Comparison of ENCODE assay signal across 18 cellular contexts in genomic region chr6:41699063-41699462, GRCh38. TPM values are rescaled to one million over a fixed set of nuclear protein-coding genes. Genes with fewer than 3 reads are reported as not detected.
DNase-seq lines count a peak whose midpoint lies in the region; ATAC-seq, FAIRE-seq and TF ChIP-seq lines count a peak whose summit lies in the region.
"Had no signal": no experiment of that assay in that cellular context is flagged by ENCODE, and none has a peak within 500 bp of the region (broad histone marks: within the 10 kb centered on the region; RNA-seq: fewer than 3 reads in every experiment).

No MANE protein-coding gene starts in this region.

- in situ Hi-C loops in GM12878 (cut with MboI): no loop called here

- no peak overlapping the region for H3K27ac ChIP-seq in GM12878 (ENCODE audit: control insufficient read depth, insufficient read depth)
- H3K27ac ChIP-seq in tibial artery: no peak overlapping the region
- H3K27ac ChIP-seq in foreskin keratinocyte: no peak overlapping the region
- H3K27ac ChIP-seq: ovary, transverse colon had no signal

- H3K27me3 Mint-ChIP-seq in HFFc6 (ENCODE audit: insufficient read depth) (peaks cover 3% of the 10 kb centered on the region), memory B cell (no peaks in the 10 kb centered on the region)
- H3K27me3 Mint-ChIP-seq: activated CD4-positive, alpha-beta T cell treated with anti-CD3 and anti-CD28 coated beads for 36 hours; activated T-cell treated with anti-CD3 and anti-CD28 coated beads, Interleukin-2, amount 50 U/mL, for 24 hours had no signal

- no peaks in the 10 kb centered on the region; the same call in 1 of the 2 replicates for H4K20me1 ChIP-seq in GM12878 (ENCODE audit: control insufficient read depth, insufficient read depth)

- intact Hi-C loops in GM12878 (cut with micrococcal nuclease; ENCODE audit: unreplicated experiment): loop anchor here (5.0 kb wide), 1 partner anchor 33 kb away; no protein-coding TSS in a partner anchor
- intact Hi-C loops in tibial artery (cut with DNase I; ENCODE audit: low total_unique reads): no loop called here

- no peak overlapping the region for H3K9ac ChIP-seq in GM12878 (ENCODE audit: control insufficient read depth, insufficient read depth, low read length)

- CTCF ChIA-PET in GM12878 (lab: Yijun Ruan, JAX): interaction anchor here (1.6 to 2.1 kb wide), 2 partner anchors 10 to 35 kb away, joined by 5 to 6 read pairs; no protein-coding TSS in a partner anchor

- H3K9me3 ChIP-seq in GM12878 (replicated peaks; ENCODE audit: control insufficient read depth, insufficient read depth, low read length): no peaks in the 10 kb centered on the region
- no peaks in the 10 kb centered on the region for H3K9me3 ChIP-seq in tibial artery
- H3K9me3 ChIP-seq: adrenal gland, MG63, ovary, transverse colon had no signal

- H3K36me3 ChIP-seq in GM12878 (ENCODE audit: control insufficient read depth in 2 of 2, insufficient read depth in 2 of 2, low read length in 1 of 2) (peaks cover 19 to 29% of the 10 kb centered on the region in 2 experiments), tibial artery (peaks cover 0 to 6% (median 5%) of the 10 kb centered on the region in 3 donors)
- H3K36me3 ChIP-seq: adrenal gland, MG63, ovary, transverse colon had no signal

- WGBS in GM12878 (ENCODE audit: insufficient coverage, insufficient replicate concordance, low lambda C conversion rate, missing lambda C conversion rate): 43% methylated on average over 2 of the region's 2 CpGs

- SMC1A ChIA-PET in GM12878 (lab: Charles Lee; ENCODE audit: uncharacterized antibody, unreplicated experiment): interaction anchor here (1.2 to 2.5 kb wide), 2 partner anchors 18 to 29 kb away, joined by 3 to 7 read pairs; no protein-coding TSS in a partner anchor

- H3K4me3 ChIP-seq in GM12878 (no peak overlapping the region), tibial artery (no peak overlapping the region)
- H3K4me3 ChIP-seq: adrenal gland, lung, MG63, ovary, transverse colon had no signal

- H3K27me3 ChIP-seq in GM12878 (replicated peaks in 1 of 2; ENCODE audit: control insufficient read depth in 2 of 2, insufficient read depth in 2 of 2, low read length in 1 of 2) (no peaks in the 10 kb centered on the region), tibial artery (no peaks in the 10 kb centered on the region), foreskin keratinocyte (no peaks in the 10 kb centered on the region)
- H3K27me3 ChIP-seq: adrenal gland, MG63, ovary, transverse colon had no signal

- no peak; the same call in 1 of the 2 replicates for TF ChIP-seq POLR2A in GM12878 (IDR thresholded peaks at IDR 0.05; ENCODE audit: low read depth, low read length)

- no peak overlapping the region for H2AFZ ChIP-seq in GM12878 (ENCODE audit: control insufficient read depth, low read depth, low read length)

- H3K4me2 ChIP-seq in GM12878 (ENCODE audit: control insufficient read depth, insufficient read depth): peak overlapping the region; percentile 13; the same call in 1 of the 2 replicates

- DNase-seq in HFFc6 (no peak), GM12878 (ENCODE audit: low read depth, low spot score) (no peak), memory B cell (ENCODE audit: low spot score in 2 of 2) (no peak), tibial artery (no peak), foreskin keratinocyte (no peak), NCI-H524 (lab: John Stamatoyannopoulos, UW) (no peak)
- no peak for DNase-seq in stimulated activated effector memory CD8-positive, alpha-beta T cell treated with anti-CD3 and anti-CD28 coated beads, Interleukin-12 subunit alpha, Interleukin-12 subunit beta, amount 100 ng/mL, for 72 hours (ENCODE audit: low spot score in 2 of 2)
- DNase-seq: activated CD4-positive, alpha-beta T cell treated with anti-CD3 and anti-CD28 coated beads for 36 hours; activated T-cell treated with anti-CD3 and anti-CD28 coated beads, Interleukin-2, amount 50 U/mL, for 24 hours; adrenal gland; cortex of kidney; MG63; NCI-H2081; ovary; stimulated activated CD4-positive, alpha-beta T cell treated with anti-CD3 and anti-CD28 coated beads, Interleukin-15, amount 100 ng/mL, for 24 hours; transverse colon had no signal

- TF ChIP-seq CTCF in HFFc6 (IDR thresholded peaks at IDR 0.05) (no peak), GM12878 (IDR thresholded peaks at IDR 0.05 in 2 of 3, conservative IDR thresholded peaks at IDR 0.05 in 1 of 3; ENCODE audit: control insufficient read depth in 2 of 3, extremely low read depth in 1 of 3, insufficient read depth in 1 of 3, low read depth in 3 of 3, low read length in 3 of 3) (0 out of 6 replicates have a peak, but pooled peaks of 1 of the 3 experiments have one; percentile 4), tibial artery (IDR thresholded peaks at IDR 0.05) (no peak), foreskin keratinocyte (conservative IDR thresholded peaks at IDR 0.05) (no peak)

- RAD21 ChIA-PET in GM12878 (lab: Charles Lee; ENCODE audit: unreplicated experiment): no interaction called here

- peak overlapping the region; percentile 79 for H3K4me3 Mint-ChIP-seq in HFFc6
- H3K4me3 Mint-ChIP-seq in memory B cell: no peak overlapping the region
- H3K4me3 Mint-ChIP-seq in stimulated activated effector memory CD8-positive, alpha-beta T cell treated with anti-CD3 and anti-CD28 coated beads, Interleukin-12 subunit alpha, Interleukin-12 subunit beta, amount 100 ng/mL, for 72 hours: no peak overlapping the region
- H3K4me3 Mint-ChIP-seq: activated CD4-positive, alpha-beta T cell treated with anti-CD3 and anti-CD28 coated beads for 36 hours; activated T-cell treated with anti-CD3 and anti-CD28 coated beads, Interleukin-2, amount 50 U/mL, for 24 hours; T-helper 2 cell treated with Interferon-gamma antibody and Interleukin-4, amounts not matched to agents 5 μg/mL and 100 μg/mL, for 36 hours had no signal

- peaks cover 85% of the 10 kb centered on the region for H3K79me2 ChIP-seq in GM12878 (ENCODE audit: control insufficient read depth, insufficient read depth, low read length)

- H3K9me3 Mint-ChIP-seq in HFFc6 (no peaks in the 10 kb centered on the region), memory B cell (no peaks in the 10 kb centered on the region)
- H3K9me3 Mint-ChIP-seq in stimulated activated effector memory CD8-positive, alpha-beta T cell treated with anti-CD3 and anti-CD28 coated beads, Interleukin-12 subunit alpha, Interleukin-12 subunit beta, amount 100 ng/mL, for 72 hours: no peaks in the 10 kb centered on the region
- H3K9me3 Mint-ChIP-seq: activated T-cell treated with anti-CD3 and anti-CD28 coated beads, Interleukin-2, amount 50 U/mL, for 24 hours; T-helper 2 cell treated with Interferon-gamma antibody and Interleukin-4, amounts not matched to agents 5 μg/mL and 100 μg/mL, for 36 hours had no signal

- 0 out of 2 replicates have a peak, but pooled peaks cover 5% of the 10 kb centered on the region for H3K36me3 Mint-ChIP-seq in HFFc6 (ENCODE audit: low read depth)
- H3K36me3 Mint-ChIP-seq in memory B cell: peaks cover 19% of the 10 kb centered on the region
- no peaks in the 10 kb centered on the region for H3K36me3 Mint-ChIP-seq in stimulated activated effector memory CD8-positive, alpha-beta T cell treated with anti-CD3 and anti-CD28 coated beads, Interleukin-12 subunit alpha, Interleukin-12 subunit beta, amount 100 ng/mL, for 72 hours

- no peak for FAIRE-seq in GM12878 (lab: Jason Lieb, UNC)

- H3K4me1 ChIP-seq in GM12878 (ENCODE audit: control insufficient read depth, insufficient read depth, low read length): peaks cover 30% of the 10 kb centered on the region
- H3K4me1 ChIP-seq in tibial artery: peaks cover 0 to 6% (median under 1%) of the 10 kb centered on the region in 4 donors
- H3K4me1 ChIP-seq in foreskin keratinocyte: no peaks in the 10 kb centered on the region
- H3K4me1 ChIP-seq: adrenal gland had no signal

- POLR2A ChIA-PET in GM12878 (lab: Charles Lee): interaction anchor here (0.7 kb wide), 1 partner anchor 12 kb away, joined by 3 read pairs; no protein-coding TSS in a partner anchor

- peak overlapping the region; percentile 98 for H3K27ac Mint-ChIP-seq in HFFc6
- H3K27ac Mint-ChIP-seq in memory B cell: peak overlapping the region; percentile 87
- peak overlapping the region; percentile 12 for H3K27ac Mint-ChIP-seq in stimulated activated effector memory CD8-positive, alpha-beta T cell treated with anti-CD3 and anti-CD28 coated beads, Interleukin-12 subunit alpha, Interleukin-12 subunit beta, amount 100 ng/mL, for 72 hours
- H3K27ac Mint-ChIP-seq: activated CD4-positive, alpha-beta T cell treated with anti-CD3 and anti-CD28 coated beads for 36 hours; activated T-cell treated with anti-CD3 and anti-CD28 coated beads, Interleukin-2, amount 50 U/mL, for 24 hours; T-helper 2 cell treated with Interferon-gamma antibody and Interleukin-4, amounts not matched to agents 5 μg/mL and 100 μg/mL, for 36 hours had no signal

- no peak for TF ChIP-seq EP300 in GM12878 (IDR thresholded peaks at IDR 0.05; ENCODE audit: borderline replicate concordance in 1 of 2, control insufficient read depth in 1 of 2, low read depth in 2 of 2, low read length in 2 of 2)

- BruUV-seq in GM12878 (replicated peaks; lab: Mats Ljungman, UMichigan): no TSS peak

- no peak for TF ChIP-seq RAD21 in GM12878 (IDR thresholded peaks at IDR 0.05; ENCODE audit: insufficient read depth, low read depth, low read length)

- H3K4me1 Mint-ChIP-seq in HFFc6 (ENCODE audit: low read depth) (peaks cover 44% of the 10 kb centered on the region), memory B cell (peaks cover 61% of the 10 kb centered on the region)
- peaks cover 24% of the 10 kb centered on the region for H3K4me1 Mint-ChIP-seq in stimulated activated effector memory CD8-positive, alpha-beta T cell treated with anti-CD3 and anti-CD28 coated beads, Interleukin-12 subunit alpha, Interleukin-12 subunit beta, amount 100 ng/mL, for 72 hours
- H3K4me1 Mint-ChIP-seq: activated CD4-positive, alpha-beta T cell treated with anti-CD3 and anti-CD28 coated beads for 36 hours had no signal

- ATAC-seq in GM12878 (peak; percentile 35), memory B cell (ENCODE audit: low read depth) (peak; percentile 37), foreskin keratinocyte (no peak)
- no peak for ATAC-seq in stimulated activated effector memory CD8-positive, alpha-beta T cell treated with anti-CD3 and anti-CD28 coated beads, Interleukin-12 subunit alpha, Interleukin-12 subunit beta, amount 100 ng/mL, for 72 hours
- ATAC-seq: activated CD4-positive, alpha-beta T cell treated with anti-CD3 and anti-CD28 coated beads for 36 hours had no signal

RNA-seq across cellular contexts. Expression of gene TFEB, which starts 36.3 kb away (rescaled TPM):
- total RNA-seq in HFFc6 (2021; fragmentation: NEBNext Ultra II Directional; extraction: Animal tissue kit (Norgen Biotek cat#: 25700)): 10 to 100 TPM in 4 of 6 experiments, 1 to 10 TPM in 2; 8.7 to 14.2 (median 11.0) TPM
- 91.8 and 108 TPM in 2 replicates for total RNA-seq in GM12878 (2013; cell fraction: nucleolus; rRNA removed)
- 95.7 and 97.9 TPM in 2 replicates for total RNA-seq in GM12878 (2014; rRNA removed)
- total RNA-seq in GM12878 (2014; rRNA removed; fragmentation: Illumina TruSeq; extraction: Trizol): 30.7 and 31.4 TPM in 2 replicates
- total RNA-seq in GM12878 (2021): 97.7 and 108 TPM in 2 replicates
- polyA plus RNA-seq in GM12878 (2011; ENCODE audit: low read depth): 42.6 TPM
- 22.8 and 62.1 TPM in 2 replicates for polyA plus RNA-seq in GM12878 (2011; rRNA removed)
- polyA plus RNA-seq in GM12878 (2011; cell fraction: cytosol; rRNA removed): 56.5 and 88.1 TPM in 2 replicates
- 83.6 and 85.7 TPM in 2 replicates for polyA plus RNA-seq in GM12878 (2011; cell fraction: nucleus; rRNA removed)
- polyA plus RNA-seq in GM12878 (2012): 59.0 and 84.4 TPM in 2 replicates
- 6.6 and 22.4 TPM in 2 replicates for polyA plus RNA-seq in GM12878 (2014; fragmentation: Illumina TruSeq; extraction: Trizol)
- polyA plus RNA-seq in GM12878 (2014; fragmentation: Nextera tagmentation; extraction: Ambion mirVana): 1 to 10 TPM in 1 of 2 experiments, under 1 TPM in 1; 0.84 to 2.6 TPM
- 107 and 133 TPM in 2 replicates for polyA plus RNA-seq in GM12878 (2014; rRNA removed)
- polyA plus RNA-seq in GM12878 (2016; fragmentation: Nextera tagmentation; extraction: Ambion mirVana): 10 to 100 TPM; 59.4 to 64.3 TPM
- 46.4 and 70.0 TPM in 2 replicates for polyA minus RNA-seq in GM12878 (2011; rRNA and poly(A)+ RNA removed)
- 35.4 and 37.4 TPM in 2 replicates for polyA minus RNA-seq in GM12878 (2011; cell fraction: cytosol; rRNA and poly(A)+ RNA removed)
- 29.1 and 40.5 TPM in 2 replicates for polyA minus RNA-seq in GM12878 (2011; cell fraction: nucleus; rRNA and poly(A)+ RNA removed)
- 3.1 and 3.6 TPM in 2 replicates for total RNA-seq in foreskin keratinocyte
- 4.3 and 5.3 TPM in 2 replicates for polyA plus RNA-seq in foreskin keratinocyte

RNA-seq across cellular contexts. Expression of gene PGC, which starts 48.1 kb away (rescaled TPM):
- total RNA-seq in HFFc6 (2021; fragmentation: NEBNext Ultra II Directional; extraction: Animal tissue kit (Norgen Biotek cat#: 25700)): not detected
- total RNA-seq in GM12878 (2013; cell fraction: nucleolus; rRNA removed): not detected in 2 replicates
- not detected in 2 replicates for total RNA-seq in GM12878 (2014; rRNA removed)
- not detected in 2 replicates for total RNA-seq in GM12878 (2014; rRNA removed; fragmentation: Illumina TruSeq; extraction: Trizol)
- total RNA-seq in GM12878 (2021): 0.26 and 1.2 TPM in 2 replicates
- not detected for polyA plus RNA-seq in GM12878 (2011; ENCODE audit: low read depth)
- polyA plus RNA-seq in GM12878 (2011; rRNA removed): not detected in 2 replicates
- not detected in 2 replicates for polyA plus RNA-seq in GM12878 (2011; cell fraction: cytosol; rRNA removed)
- not detected in 2 replicates for polyA plus RNA-seq in GM12878 (2011; cell fraction: nucleus; rRNA removed)
- not detected in 2 replicates for polyA plus RNA-seq in GM12878 (2012)
- polyA plus RNA-seq in GM12878 (2014; fragmentation: Illumina TruSeq; extraction: Trizol): not detected in 2 replicates
- polyA plus RNA-seq in GM12878 (2014; fragmentation: Nextera tagmentation; extraction: Ambion mirVana): not detected
- not detected in 2 replicates for polyA plus RNA-seq in GM12878 (2014; rRNA removed)
- not detected for polyA plus RNA-seq in GM12878 (2016; fragmentation: Nextera tagmentation; extraction: Ambion mirVana)
- polyA minus RNA-seq in GM12878 (2011; rRNA and poly(A)+ RNA removed): not detected in 2 replicates
- polyA minus RNA-seq in GM12878 (2011; cell fraction: cytosol; rRNA and poly(A)+ RNA removed): not detected in 2 replicates
- not detected in 2 replicates for polyA minus RNA-seq in GM12878 (2011; cell fraction: nucleus; rRNA and poly(A)+ RNA removed)
- total RNA-seq in foreskin keratinocyte: not detected in 2 replicates
- polyA plus RNA-seq in foreskin keratinocyte: not detected in 2 replicates
- total RNA-seq: activated CD4-positive, alpha-beta T cell treated with anti-CD3 and anti-CD28 coated beads for 36 hours had no signal

Comparison
In these comparisons a context has a peak if more than half of its experiments do, and no peak if none do; other contexts are left out.
1. H3K27ac Mint-ChIP-seq: peak in every context shown above with its lines; median percentile 98 in HFFc6; 87 in memory B cell; 12 in stimulated activated effector memory CD8-positive, alpha-beta T cell treated with anti-CD3 and anti-CD28 coated beads, Interleukin-12 subunit alpha, Interleukin-12 subunit beta, amount 100 ng/mL, for 72 hours.
2. ATAC-seq: peak in GM12878 (single experiment) and memory B cell (single experiment); none in stimulated activated effector memory CD8-positive, alpha-beta T cell treated with anti-CD3 and anti-CD28 coated beads, Interleukin-12 subunit alpha, Interleukin-12 subunit beta, amount 100 ng/mL, for 72 hours (single experiment) and foreskin keratinocyte (single experiment).